Comparison of ENCODE assay signal across 1 cellular context in the genomic region with DNA sequence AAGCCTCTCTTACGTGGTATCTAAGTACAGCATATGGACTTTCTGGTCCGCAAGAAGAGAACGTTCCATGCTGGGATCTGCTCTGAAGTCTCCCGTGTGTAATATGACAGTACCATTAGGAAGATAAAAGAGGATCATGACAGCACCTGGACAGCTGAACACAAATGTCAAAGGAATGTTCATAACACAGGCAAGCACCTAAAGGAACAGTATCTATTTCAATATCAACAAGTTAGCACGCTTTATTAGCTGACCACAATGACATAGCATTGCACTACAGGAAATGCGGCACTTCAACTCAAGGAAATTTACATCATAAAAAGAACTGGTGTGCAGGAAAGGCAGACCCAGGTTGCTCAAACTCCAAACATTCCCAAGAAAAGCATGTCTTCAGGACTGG.
TF ChIP-seq lines count a peak whose summit lies in the region.

No MANE protein-coding gene starts in this region.

TF ChIP-seq in K562, 482 proteins besides CTCF, POLR2A, EP300 and RAD21 (continued from another document):
- TF ChIP-seq, protein P1, sequence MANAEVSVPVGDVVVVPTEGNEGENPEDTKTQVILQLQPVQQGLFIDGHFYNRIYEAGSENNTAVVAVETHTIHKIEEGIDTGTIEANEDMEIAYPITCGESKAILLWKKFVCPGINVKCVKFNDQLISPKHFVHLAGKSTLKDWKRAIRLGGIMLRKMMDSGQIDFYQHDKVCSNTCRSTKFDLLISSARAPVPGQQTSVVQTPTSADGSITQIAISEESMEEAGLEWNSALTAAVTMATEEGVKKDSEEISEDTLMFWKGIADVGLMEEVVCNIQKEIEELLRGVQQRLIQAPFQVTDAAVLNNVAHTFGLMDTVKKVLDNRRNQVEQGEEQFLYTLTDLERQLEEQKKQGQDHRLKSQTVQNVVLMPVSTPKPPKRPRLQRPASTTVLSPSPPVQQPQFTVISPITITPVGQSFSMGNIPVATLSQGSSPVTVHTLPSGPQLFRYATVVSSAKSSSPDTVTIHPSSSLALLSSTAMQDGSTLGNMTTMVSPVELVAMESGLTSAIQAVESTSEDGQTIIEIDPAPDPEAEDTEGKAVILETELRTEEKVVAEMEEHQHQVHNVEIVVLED (CRISPR knock-in tag; IDR thresholded peaks at IDR 0.05), result no peak
- TF ChIP-seq TAL1 (IDR thresholded peaks at IDR 0.05), result peak; percentile 30; the same call in 1 of the 2 replicates
- TF ChIP-seq POLR3A (IDR thresholded peaks at IDR 0.05; ENCODE audit: borderline replicate concordance, extremely low read depth, insufficient read depth, insufficient read length), result no peak
- no peak for TF ChIP-seq LCOR (CRISPR knock-in tag; IDR thresholded peaks at IDR 0.05)
- TF ChIP-seq SREBF1 (IDR thresholded peaks at IDR 0.05; ENCODE audit: borderline replicate concordance, low read depth, low read length), result no peak
- no peak for TF ChIP-seq ZNF436 (CRISPR knock-in tag; IDR thresholded peaks at IDR 0.05)
- TF ChIP-seq, protein P2, sequence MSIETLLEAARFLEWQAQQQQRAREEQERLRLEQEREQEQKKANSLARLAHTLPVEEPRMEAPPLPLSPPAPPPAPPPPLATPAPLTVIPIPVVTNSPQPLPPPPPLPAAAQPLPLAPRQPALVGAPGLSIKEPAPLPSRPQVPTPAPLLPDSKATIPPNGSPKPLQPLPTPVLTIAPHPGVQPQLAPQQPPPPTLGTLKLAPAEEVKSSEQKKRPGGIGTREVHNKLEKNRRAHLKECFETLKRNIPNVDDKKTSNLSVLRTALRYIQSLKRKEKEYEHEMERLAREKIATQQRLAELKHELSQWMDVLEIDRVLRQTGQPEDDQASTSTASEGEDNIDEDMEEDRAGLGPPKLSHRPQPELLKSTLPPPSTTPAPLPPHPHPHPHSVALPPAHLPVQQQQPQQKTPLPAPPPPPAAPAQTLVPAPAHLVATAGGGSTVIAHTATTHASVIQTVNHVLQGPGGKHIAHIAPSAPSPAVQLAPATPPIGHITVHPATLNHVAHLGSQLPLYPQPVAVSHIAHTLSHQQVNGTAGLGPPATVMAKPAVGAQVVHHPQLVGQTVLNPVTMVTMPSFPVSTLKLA (conservative IDR thresholded peaks at IDR 0.05), result 0 out of 4 replicates have a peak, but pooled peaks of 1 of the 2 experiments have one; percentile 15
- no peak for TF ChIP-seq RBBP5 (IDR thresholded peaks at IDR 0.05; ENCODE audit: borderline replicate concordance, insufficient read depth, low read length, poor library complexity, severe bottlenecking)
- TF ChIP-seq CREB1 (IDR thresholded peaks at IDR 0.05), result no peak
- TF ChIP-seq CREB1 (CRISPR knock-in tag; IDR thresholded peaks at IDR 0.05), result no peak
- TF ChIP-seq SMARCA5 (IDR thresholded peaks at IDR 0.05), result no peak
- TF ChIP-seq, protein P3, sequence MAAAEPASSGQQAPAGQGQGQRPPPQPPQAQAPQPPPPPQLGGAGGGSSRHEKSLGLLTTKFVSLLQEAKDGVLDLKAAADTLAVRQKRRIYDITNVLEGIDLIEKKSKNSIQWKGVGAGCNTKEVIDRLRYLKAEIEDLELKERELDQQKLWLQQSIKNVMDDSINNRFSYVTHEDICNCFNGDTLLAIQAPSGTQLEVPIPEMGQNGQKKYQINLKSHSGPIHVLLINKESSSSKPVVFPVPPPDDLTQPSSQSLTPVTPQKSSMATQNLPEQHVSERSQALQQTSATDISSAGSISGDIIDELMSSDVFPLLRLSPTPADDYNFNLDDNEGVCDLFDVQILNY (CRISPR knock-in tag; IDR thresholded peaks at IDR 0.05), result no peak
- peak; percentile 80 for TF ChIP-seq NFE2 (IDR thresholded peaks at IDR 0.05; ENCODE audit: low read depth)
- no peak for TF ChIP-seq ZNF696 (CRISPR knock-in tag; conservative IDR thresholded peaks at IDR 0.05)
- no peak for TF ChIP-seq ZNF174 (CRISPR knock-in tag; IDR thresholded peaks at IDR 0.05)
- TF ChIP-seq SMARCC2 (IDR thresholded peaks at IDR 0.05; ENCODE audit: low read depth), result no peak
- no peak for TF ChIP-seq ZNF23 (CRISPR knock-in tag; IDR thresholded peaks at IDR 0.05)
- TF ChIP-seq SMARCA4 (IDR thresholded peaks at IDR 0.05), result 0 out of 2 replicates have a peak, but pooled peaks have one; percentile 26
- peak; percentile 34; the same call in 1 of the 2 replicates for TF ChIP-seq MAFF (IDR thresholded peaks at IDR 0.05; ENCODE audit: low read length)
- TF ChIP-seq GABPA (tag; conservative IDR thresholded peaks at IDR 0.05; ENCODE audit: low read depth), result no peak; the same call in 1 of the 2 replicates
- no peak for TF ChIP-seq ZNF41 (CRISPR knock-in tag; conservative IDR thresholded peaks at IDR 0.05)
- TF ChIP-seq, protein P4, sequence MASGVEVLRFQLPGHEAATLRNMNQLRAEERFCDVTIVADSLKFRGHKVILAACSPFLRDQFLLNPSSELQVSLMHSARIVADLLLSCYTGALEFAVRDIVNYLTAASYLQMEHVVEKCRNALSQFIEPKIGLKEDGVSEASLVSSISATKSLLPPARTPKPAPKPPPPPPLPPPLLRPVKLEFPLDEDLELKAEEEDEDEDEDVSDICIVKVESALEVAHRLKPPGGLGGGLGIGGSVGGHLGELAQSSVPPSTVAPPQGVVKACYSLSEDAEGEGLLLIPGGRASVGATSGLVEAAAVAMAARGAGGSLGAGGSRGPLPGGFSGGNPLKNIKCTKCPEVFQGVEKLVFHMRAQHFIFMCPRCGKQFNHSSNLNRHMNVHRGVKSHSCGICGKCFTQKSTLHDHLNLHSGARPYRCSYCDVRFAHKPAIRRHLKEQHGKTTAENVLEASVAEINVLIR (CRISPR knock-in tag; IDR thresholded peaks at IDR 0.05), result no peak
- no peak for TF ChIP-seq RBM39 (optimal IDR thresholded peaks at IDR 0.05; ENCODE audit: low read depth, low read length)
- TF ChIP-seq HNRNPH1 (optimal IDR thresholded peaks at IDR 0.05; ENCODE audit: low read depth, low read length), result no peak
- TF ChIP-seq C11orf30 (IDR thresholded peaks at IDR 0.05; ENCODE audit: low read depth), result peak; percentile 42; the same call in 1 of the 2 replicates
- TF ChIP-seq, protein P5, sequence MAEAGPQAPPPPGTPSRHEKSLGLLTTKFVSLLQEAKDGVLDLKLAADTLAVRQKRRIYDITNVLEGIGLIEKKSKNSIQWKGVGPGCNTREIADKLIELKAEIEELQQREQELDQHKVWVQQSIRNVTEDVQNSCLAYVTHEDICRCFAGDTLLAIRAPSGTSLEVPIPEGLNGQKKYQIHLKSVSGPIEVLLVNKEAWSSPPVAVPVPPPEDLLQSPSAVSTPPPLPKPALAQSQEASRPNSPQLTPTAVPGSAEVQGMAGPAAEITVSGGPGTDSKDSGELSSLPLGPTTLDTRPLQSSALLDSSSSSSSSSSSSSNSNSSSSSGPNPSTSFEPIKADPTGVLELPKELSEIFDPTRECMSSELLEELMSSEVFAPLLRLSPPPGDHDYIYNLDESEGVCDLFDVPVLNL (CRISPR knock-in tag; IDR thresholded peaks at IDR 0.05; ENCODE audit: low read depth), result no peak
- TF ChIP-seq SP1 (CRISPR knock-in tag; IDR thresholded peaks at IDR 0.05), result no peak
- TF ChIP-seq, protein P6, sequence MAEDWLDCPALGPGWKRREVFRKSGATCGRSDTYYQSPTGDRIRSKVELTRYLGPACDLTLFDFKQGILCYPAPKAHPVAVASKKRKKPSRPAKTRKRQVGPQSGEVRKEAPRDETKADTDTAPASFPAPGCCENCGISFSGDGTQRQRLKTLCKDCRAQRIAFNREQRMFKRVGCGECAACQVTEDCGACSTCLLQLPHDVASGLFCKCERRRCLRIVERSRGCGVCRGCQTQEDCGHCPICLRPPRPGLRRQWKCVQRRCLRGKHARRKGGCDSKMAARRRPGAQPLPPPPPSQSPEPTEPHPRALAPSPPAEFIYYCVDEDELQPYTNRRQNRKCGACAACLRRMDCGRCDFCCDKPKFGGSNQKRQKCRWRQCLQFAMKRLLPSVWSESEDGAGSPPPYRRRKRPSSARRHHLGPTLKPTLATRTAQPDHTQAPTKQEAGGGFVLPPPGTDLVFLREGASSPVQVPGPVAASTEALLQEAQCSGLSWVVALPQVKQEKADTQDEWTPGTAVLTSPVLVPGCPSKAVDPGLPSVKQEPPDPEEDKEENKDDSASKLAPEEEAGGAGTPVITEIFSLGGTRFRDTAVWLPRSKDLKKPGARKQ (CRISPR knock-in tag; IDR thresholded peaks at IDR 0.05), result no peak
- TF ChIP-seq PPARD (CRISPR knock-in tag; IDR thresholded peaks at IDR 0.05), result no peak
- peak; percentile 21; the same call in 1 of the 2 replicates for TF ChIP-seq ARID1B (IDR thresholded peaks at IDR 0.05)
- TF ChIP-seq CBX2 (IDR thresholded peaks at IDR 0.05; ENCODE audit: insufficient read depth, low read length, poor library complexity, severe bottlenecking), result no peak
- TF ChIP-seq TCF3 (CRISPR knock-in tag; IDR thresholded peaks at IDR 0.05), result peak; percentile 41; the same call in 1 of the 2 replicates
- TF ChIP-seq, protein P7, sequence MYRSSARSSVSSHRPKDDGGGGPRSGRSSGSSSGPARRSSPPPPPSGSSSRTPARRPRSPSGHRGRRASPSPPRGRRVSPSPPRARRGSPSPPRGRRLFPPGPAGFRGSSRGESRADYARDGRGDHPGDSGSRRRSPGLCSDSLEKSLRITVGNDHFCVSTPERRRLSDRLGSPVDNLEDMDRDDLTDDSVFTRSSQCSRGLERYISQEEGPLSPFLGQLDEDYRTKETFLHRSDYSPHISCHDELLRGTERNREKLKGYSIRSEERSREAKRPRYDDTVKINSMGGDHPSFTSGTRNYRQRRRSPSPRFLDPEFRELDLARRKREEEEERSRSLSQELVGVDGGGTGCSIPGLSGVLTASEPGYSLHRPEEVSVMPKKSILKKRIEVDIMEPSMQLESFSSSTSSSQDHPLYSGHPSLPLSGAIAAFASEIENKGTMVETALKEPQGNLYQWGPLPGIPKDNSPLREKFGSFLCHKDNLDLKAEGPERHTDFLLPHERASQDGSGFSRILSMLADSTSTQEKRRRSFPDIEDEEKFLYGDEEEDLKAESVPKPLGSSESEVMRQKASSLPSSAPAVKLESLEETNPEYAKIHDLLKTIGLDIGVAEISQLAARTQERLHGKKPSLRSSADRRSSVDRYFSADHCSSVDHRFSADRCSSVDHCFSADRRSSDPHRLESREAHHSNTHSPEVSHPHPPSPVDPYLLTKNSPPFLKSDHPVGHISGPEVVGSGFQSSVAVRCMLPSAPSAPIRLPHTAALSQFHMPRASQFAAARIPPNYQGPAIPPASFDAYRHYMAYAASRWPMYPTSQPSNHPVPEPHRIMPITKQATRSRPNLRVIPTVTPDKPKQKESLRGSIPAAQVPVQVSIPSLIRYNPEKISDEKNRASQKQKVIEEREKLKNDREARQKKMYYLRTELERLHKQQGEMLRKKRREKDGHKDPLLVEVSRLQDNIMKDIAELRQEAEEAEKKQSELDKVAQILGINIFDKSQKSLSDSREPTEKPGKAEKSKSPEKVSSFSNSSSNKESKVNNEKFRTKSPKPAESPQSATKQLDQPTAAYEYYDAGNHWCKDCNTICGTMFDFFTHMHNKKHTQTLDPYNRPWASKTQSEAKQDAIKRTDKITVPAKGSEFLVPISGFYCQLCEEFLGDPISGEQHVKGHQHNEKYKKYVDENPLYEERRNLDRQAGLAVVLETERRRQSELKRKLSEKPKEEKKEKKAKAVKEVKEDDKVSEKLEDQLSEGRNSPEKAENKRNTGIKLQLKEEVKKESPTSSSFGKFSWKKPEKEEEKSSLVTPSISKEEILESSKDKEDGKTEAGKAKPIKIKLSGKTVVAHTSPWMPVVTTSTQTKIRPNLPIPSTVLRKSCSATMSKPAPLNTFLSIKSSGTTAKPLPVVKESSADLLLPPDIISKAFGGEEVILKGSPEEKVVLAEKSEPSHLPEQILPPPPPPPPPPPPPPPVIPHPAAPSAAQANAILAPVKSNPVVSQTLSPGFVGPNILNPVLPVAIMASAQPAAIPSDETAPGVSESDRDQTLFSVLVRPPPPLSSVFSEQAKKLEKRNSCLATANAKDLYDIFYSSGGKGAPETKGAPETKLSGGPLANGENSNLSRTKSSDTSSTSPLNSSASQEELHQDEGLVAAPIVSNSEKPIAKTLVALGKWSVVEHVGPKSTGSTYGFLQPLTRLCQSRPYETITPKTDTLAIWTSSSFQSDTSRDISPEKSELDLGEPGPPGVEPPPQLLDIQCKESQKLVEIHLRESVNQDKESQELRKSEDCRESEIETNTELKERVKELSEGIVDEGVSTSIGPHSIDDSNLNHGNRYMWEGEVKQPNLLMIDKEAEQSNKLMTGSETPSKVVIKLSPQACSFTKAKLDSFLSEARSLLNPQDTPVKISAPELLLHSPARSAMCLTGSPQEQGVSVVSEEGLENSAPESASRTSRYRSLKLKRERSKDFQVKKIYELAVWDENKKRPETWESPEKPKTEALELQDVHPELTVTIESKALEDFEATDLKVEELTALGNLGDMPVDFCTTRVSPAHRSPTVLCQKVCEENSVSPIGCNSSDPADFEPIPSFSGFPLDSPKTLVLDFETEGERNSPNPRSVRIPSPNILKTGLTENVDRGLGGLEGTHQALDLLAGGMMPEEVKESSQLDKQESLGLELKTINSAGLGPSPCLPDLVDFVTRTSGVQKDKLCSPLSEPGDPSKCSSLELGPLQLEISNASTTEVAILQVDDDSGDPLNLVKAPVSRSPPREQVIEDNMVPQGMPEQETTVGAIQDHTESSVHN (IDR thresholded peaks at IDR 0.05; ENCODE audit: borderline replicate concordance in 1 of 2, low read depth in 1 of 2), result no peak
- no peak for TF ChIP-seq KAT2B (IDR thresholded peaks at IDR 0.05; ENCODE audit: low read depth, low read length)
- TF ChIP-seq, protein P8, sequence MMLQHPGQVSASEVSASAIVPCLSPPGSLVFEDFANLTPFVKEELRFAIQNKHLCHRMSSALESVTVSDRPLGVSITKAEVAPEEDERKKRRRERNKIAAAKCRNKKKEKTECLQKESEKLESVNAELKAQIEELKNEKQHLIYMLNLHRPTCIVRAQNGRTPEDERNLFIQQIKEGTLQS (IDR thresholded peaks at IDR 0.05), result no peak
- TF ChIP-seq, protein P8 (CRISPR knock-in tag; conservative IDR thresholded peaks at IDR 0.05), result no peak
